1 cellular context compared by ENCODE assay signal in the genomic region with DNA sequence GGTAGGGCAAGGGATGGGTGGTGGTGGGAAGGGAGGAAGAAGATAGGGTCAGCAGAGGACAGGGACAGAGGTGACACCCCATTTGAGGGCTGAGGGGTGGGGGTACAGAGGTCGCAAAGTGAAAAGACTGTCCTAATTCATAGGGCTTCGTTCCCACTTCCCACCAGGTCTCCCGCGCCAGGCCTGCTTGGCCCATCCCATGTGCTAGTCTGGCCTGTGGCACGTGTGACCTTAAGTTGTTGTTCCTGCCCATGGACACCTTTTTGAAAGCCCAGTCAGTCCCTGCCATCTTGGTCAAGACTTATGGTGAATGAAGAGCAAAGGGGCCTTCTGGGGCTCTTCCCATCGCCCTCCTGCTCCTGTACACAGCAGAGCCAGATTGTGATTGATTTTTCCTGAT.
TF ChIP-seq lines count a peak whose summit lies in the region.

No MANE protein-coding gene starts in this region.

TF ChIP-seq in GM23338, 12 proteins besides CTCF, POLR2A, EP300 and RAD21 (continued from another document):
- TF ChIP-seq, protein P1, sequence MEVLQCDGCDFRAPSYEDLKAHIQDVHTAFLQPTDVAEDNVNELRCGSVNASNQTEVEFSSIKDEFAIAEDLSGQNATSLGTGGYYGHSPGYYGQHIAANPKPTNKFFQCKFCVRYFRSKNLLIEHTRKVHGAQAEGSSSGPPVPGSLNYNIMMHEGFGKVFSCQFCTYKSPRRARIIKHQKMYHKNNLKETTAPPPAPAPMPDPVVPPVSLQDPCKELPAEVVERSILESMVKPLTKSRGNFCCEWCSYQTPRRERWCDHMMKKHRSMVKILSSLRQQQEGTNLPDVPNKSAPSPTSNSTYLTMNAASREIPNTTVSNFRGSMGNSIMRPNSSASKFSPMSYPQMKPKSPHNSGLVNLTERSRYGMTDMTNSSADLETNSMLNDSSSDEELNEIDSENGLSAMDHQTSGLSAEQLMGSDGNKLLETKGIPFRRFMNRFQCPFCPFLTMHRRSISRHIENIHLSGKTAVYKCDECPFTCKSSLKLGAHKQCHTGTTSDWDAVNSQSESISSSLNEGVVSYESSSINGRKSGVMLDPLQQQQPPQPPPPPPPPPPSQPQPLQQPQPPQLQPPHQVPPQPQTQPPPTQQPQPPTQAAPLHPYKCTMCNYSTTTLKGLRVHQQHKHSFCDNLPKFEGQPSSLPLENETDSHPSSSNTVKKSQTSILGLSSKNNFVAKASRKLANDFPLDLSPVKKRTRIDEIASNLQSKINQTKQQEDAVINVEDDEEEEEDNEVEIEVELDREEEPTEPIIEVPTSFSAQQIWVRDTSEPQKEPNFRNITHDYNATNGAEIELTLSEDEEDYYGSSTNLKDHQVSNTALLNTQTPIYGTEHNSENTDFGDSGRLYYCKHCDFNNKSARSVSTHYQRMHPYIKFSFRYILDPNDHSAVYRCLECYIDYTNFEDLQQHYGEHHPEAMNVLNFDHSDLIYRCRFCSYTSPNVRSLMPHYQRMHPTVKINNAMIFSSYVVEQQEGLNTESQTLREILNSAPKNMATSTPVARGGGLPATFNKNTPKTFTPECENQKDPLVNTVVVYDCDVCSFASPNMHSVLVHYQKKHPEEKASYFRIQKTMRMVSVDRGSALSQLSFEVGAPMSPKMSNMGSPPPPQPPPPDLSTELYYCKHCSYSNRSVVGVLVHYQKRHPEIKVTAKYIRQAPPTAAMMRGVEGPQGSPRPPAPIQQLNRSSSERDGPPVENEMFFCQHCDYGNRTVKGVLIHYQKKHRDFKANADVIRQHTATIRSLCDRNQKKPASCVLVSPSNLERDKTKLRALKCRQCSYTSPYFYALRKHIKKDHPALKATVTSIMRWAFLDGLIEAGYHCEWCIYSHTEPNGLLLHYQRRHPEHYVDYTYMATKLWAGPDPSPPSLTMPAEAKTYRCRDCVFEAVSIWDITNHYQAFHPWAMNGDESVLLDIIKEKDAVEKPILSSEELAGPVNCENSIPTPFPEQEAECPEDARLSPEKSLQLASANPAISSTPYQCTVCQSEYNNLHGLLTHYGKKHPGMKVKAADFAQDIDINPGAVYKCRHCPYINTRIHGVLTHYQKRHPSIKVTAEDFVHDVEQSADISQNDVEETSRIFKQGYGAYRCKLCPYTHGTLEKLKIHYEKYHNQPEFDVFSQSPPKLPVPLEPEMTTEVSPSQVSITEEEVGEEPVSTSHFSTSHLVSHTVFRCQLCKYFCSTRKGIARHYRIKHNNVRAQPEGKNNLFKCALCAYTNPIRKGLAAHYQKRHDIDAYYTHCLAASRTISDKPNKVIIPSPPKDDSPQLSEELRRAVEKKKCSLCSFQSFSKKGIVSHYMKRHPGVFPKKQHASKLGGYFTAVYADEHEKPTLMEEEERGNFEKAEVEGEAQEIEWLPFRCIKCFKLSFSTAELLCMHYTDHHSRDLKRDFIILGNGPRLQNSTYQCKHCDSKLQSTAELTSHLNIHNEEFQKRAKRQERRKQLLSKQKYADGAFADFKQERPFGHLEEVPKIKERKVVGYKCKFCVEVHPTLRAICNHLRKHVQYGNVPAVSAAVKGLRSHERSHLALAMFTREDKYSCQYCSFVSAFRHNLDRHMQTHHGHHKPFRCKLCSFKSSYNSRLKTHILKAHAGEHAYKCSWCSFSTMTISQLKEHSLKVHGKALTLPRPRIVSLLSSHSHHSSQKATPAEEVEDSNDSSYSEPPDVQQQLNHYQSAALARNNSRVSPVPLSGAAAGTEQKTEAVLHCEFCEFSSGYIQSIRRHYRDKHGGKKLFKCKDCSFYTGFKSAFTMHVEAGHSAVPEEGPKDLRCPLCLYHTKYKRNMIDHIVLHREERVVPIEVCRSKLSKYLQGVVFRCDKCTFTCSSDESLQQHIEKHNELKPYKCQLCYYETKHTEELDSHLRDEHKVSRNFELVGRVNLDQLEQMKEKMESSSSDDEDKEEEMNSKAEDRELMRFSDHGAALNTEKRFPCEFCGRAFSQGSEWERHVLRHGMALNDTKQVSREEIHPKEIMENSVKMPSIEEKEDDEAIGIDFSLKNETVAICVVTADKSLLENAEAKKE (CRISPR knock-in tag; IDR thresholded peaks at IDR 0.05), result no peak
TF ChIP-seq in GM23338: peak in this region for 0.
